ENCODE assay signal across 1 cellular context in genomic region chr14:51157012-51157411, GRCh38.
TF ChIP-seq lines count a peak whose summit lies in the region.

No MANE protein-coding gene starts in this region.

TF ChIP-seq in SK-N-SH treated with all-trans-retinoic acid at 6 μM for 48 hours, 23 proteins besides CTCF, POLR2A, EP300 and RAD21 (continued from another document):
- TF ChIP-seq CREB5 (CRISPR knock-in tag; IDR thresholded peaks at IDR 0.05; ENCODE audit: low read depth) = no peak
- no peak for TF ChIP-seq CSDC2 (CRISPR knock-in tag; IDR thresholded peaks at IDR 0.05)
- no peak for TF ChIP-seq GLIS3 (CRISPR knock-in tag; IDR thresholded peaks at IDR 0.05)
- TF ChIP-seq RARB (CRISPR knock-in tag; IDR thresholded peaks at IDR 0.05) = no peak
- TF ChIP-seq ZNF8 (CRISPR knock-in tag; IDR thresholded peaks at IDR 0.05) = no peak
- no peak for TF ChIP-seq ISL1 (CRISPR knock-in tag; IDR thresholded peaks at IDR 0.05)
- TF ChIP-seq BACH2 (CRISPR knock-in tag; IDR thresholded peaks at IDR 0.05; ENCODE audit: borderline replicate concordance) = no peak
- no peak for TF ChIP-seq ESRRG (CRISPR knock-in tag; IDR thresholded peaks at IDR 0.05)
- no peak for TF ChIP-seq ZFP3 (CRISPR knock-in tag; IDR thresholded peaks at IDR 0.05)
